ENCODE assay signal across 9 cellular contexts in the genomic region with DNA sequence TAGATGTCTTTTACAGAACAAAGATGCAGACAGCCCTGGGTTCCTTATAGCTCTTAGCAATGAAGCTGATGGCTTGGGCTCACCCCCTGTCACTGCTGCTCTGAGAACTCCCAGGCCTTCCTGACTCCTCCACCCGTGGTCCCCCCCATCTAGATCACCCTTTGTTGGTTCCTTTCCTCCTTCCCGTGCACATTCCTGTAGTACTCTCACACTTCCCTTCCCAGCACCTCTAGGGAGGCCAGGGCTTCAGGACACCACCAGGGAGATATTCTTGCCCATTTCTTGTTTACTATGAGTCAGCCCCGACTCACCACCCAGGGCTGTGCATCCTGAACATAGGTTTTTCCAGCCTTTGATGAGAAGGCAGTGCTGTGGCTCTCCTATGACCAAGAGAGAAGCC. TPM values are rescaled to one million over a fixed set of nuclear protein-coding genes. Genes with fewer than 3 reads are reported as not detected.
DNase-seq lines count a peak whose midpoint lies in the region; ATAC-seq and TF ChIP-seq lines count a peak whose summit lies in the region.
"Had no signal": no experiment of that assay in that cellular context is flagged by ENCODE, and none has a peak within 500 bp of the region (broad histone marks: within the 10 kb centered on the region; RNA-seq: fewer than 3 reads in every experiment).

No MANE protein-coding gene starts in this region.

- H3K36me3 Mint-ChIP-seq in stimulated activated memory B cell treated with anti-CD40 and anti-IgM and Interleukin-4, amounts not matched to agents 10 μg/mL and 1 μg/mL and 100 μg/mL, for 72 hours, result no peaks in the 10 kb centered on the region

- peaks cover 24% of the 10 kb centered on the region for H3K27me3 Mint-ChIP-seq in stimulated activated memory B cell treated with anti-CD40 and anti-IgM and Interleukin-4, amounts not matched to agents 10 μg/mL and 1 μg/mL and 100 μg/mL, for 72 hours

- H3K4me3 ChIP-seq in right cardiac atrium (ENCODE audit: low read length) (no peak overlapping the region), left ventricle myocardium inferior (no peak overlapping the region), RWPE2 (ENCODE audit: severe bottlenecking) (no peak overlapping the region), fibroblast of mammary gland (ENCODE audit: control insufficient read depth, low read depth, low read length) (no peak overlapping the region), ascending aorta (no peak overlapping the region)

- no peak for TF ChIP-seq CTCF in left ventricle myocardium inferior (IDR thresholded peaks at IDR 0.05; ENCODE audit: borderline replicate concordance)
- no peak for TF ChIP-seq CTCF in RWPE2 (IDR thresholded peaks at IDR 0.05; ENCODE audit: poor library complexity, severe bottlenecking)
- TF ChIP-seq CTCF in fibroblast of mammary gland (conservative IDR thresholded peaks at IDR 0.05; ENCODE audit: control insufficient read depth, insufficient read depth, low read depth, low read length), result no peak
- TF ChIP-seq CTCF in ascending aorta (IDR thresholded peaks at IDR 0.05), result no peak

- no peaks in the 10 kb centered on the region for H3K4me1 ChIP-seq in right cardiac atrium (ENCODE audit: control insufficient read depth, insufficient read depth, low read length)
- peaks cover 5% of the 10 kb centered on the region for H3K4me1 ChIP-seq in left ventricle myocardium inferior
- peaks cover 3% of the 10 kb centered on the region for H3K4me1 ChIP-seq in RWPE2 (ENCODE audit: insufficient read depth, poor library complexity, severe bottlenecking)
- H3K4me1 ChIP-seq in ascending aorta, result no peaks in the 10 kb centered on the region

- H3K27ac Mint-ChIP-seq in stimulated activated memory B cell treated with anti-CD40 and anti-IgM and Interleukin-4, amounts not matched to agents 10 μg/mL and 1 μg/mL and 100 μg/mL, for 72 hours, result no peak overlapping the region

- WGBS in right cardiac atrium, result 51% methylated on average over 3 of the region's 3 CpGs

- intact Hi-C loops in right cardiac atrium (cut with DNase I) (loop anchor here (5.0 to 10.0 kb wide), 5 partner anchors 220 to 340 kb away; no protein-coding TSS in a partner anchor), left ventricle myocardium inferior (cut with micrococcal nuclease) (loop anchor here (5.0 kb wide), 2 partner anchors 222 to 337 kb away; no protein-coding TSS in a partner anchor), ascending aorta (cut with DNase I) (loop anchor here (10.0 kb wide), 1 partner anchor 440 kb away; the partner anchor contains the start of gene UHMK1)

- H3K4me1 Mint-ChIP-seq in stimulated activated memory B cell treated with anti-CD40 and anti-IgM and Interleukin-4, amounts not matched to agents 10 μg/mL and 1 μg/mL and 100 μg/mL, for 72 hours, result no peaks in the 10 kb centered on the region

- H3K9me3 ChIP-seq in right cardiac atrium (ENCODE audit: control insufficient read depth, low read length) (no peaks in the 10 kb centered on the region), left ventricle myocardium inferior (replicated peaks) (no peaks in the 10 kb centered on the region), RWPE2 (ENCODE audit: severe bottlenecking) (no peaks in the 10 kb centered on the region), ascending aorta (no peaks in the 10 kb centered on the region)

- no peak overlapping the region for H3K27ac ChIP-seq in right cardiac atrium (ENCODE audit: low read length)
- no peak overlapping the region for H3K27ac ChIP-seq in left ventricle myocardium inferior (replicated peaks)
- H3K27ac ChIP-seq in RWPE2 (ENCODE audit: poor library complexity, severe bottlenecking), result peak overlapping the region; percentile 34
- H3K27ac ChIP-seq in ascending aorta, result no peak overlapping the region

- H3K27me3 ChIP-seq in right cardiac atrium (ENCODE audit: control insufficient read depth, insufficient read depth), result no peaks in the 10 kb centered on the region
- peaks cover 3% of the 10 kb centered on the region for H3K27me3 ChIP-seq in left ventricle myocardium inferior (ENCODE audit: low read depth)
- H3K27me3 ChIP-seq in RWPE2 (ENCODE audit: insufficient read depth, poor library complexity, severe bottlenecking), result no peaks in the 10 kb centered on the region
- no peaks in the 10 kb centered on the region for H3K27me3 ChIP-seq in ascending aorta

- ATAC-seq in right cardiac atrium (peak; percentile 18 to 20), RWPE2 (ENCODE audit: low read depth) (peak; percentile 98), left lobe of liver (no peak)
- ATAC-seq in stimulated activated memory B cell treated with anti-CD40 and anti-IgM and Interleukin-4, amounts not matched to agents 10 μg/mL and 1 μg/mL and 100 μg/mL, for 72 hours, result no peak

- no peaks in the 10 kb centered on the region for H3K9me3 Mint-ChIP-seq in stimulated activated memory B cell treated with anti-CD40 and anti-IgM and Interleukin-4, amounts not matched to agents 10 μg/mL and 1 μg/mL and 100 μg/mL, for 72 hours

- DNase-seq in right cardiac atrium (no peak), left ventricle myocardium inferior (no peak), RWPE2 (ENCODE audit: low spot score) (peak; percentile 79), fibroblast of mammary gland (ENCODE audit: low read depth) (peak; percentile 91), stromal cell of bone marrow (ENCODE audit: low read depth) (peak; percentile 36), ascending aorta (ENCODE audit: low spot score in 2 of 2) (no peak), left lobe of liver (ENCODE audit: low spot score) (no peak)
- DNase-seq: KBM-7 had no signal

- H3K4me3 Mint-ChIP-seq in stimulated activated memory B cell treated with anti-CD40 and anti-IgM and Interleukin-4, amounts not matched to agents 10 μg/mL and 1 μg/mL and 100 μg/mL, for 72 hours, result no peak overlapping the region

- H3K36me3 ChIP-seq in left ventricle myocardium inferior (no peaks in the 10 kb centered on the region), RWPE2 (ENCODE audit: low read depth) (no peaks in the 10 kb centered on the region), ascending aorta (no peaks in the 10 kb centered on the region)

RNA-seq across cellular contexts. Expression of gene NOS1AP, which starts 14.4 kb away (rescaled TPM):
- total RNA-seq in right cardiac atrium (1 to 10 TPM; 1.4 to 4.5 (median 4.3) TPM), left ventricle myocardium inferior (6.2 TPM), ascending aorta (5.0 TPM), left lobe of liver (17.4 TPM)
- 0.86 TPM for polyA plus RNA-seq in right cardiac atrium

RNA-seq across cellular contexts. Expression of gene OLFML2B, which starts 31.4 kb away (rescaled TPM):
- 1 to 10 TPM; 1.8 to 8.9 (median 5.4) TPM for total RNA-seq in right cardiac atrium
- 2.7 TPM for polyA plus RNA-seq in right cardiac atrium
- 3.4 TPM for total RNA-seq in left ventricle myocardium inferior
- total RNA-seq in ascending aorta, result 79.7 TPM
- 0.48 TPM for total RNA-seq in left lobe of liver

Comparison
In these comparisons a context has a peak if more than half of its experiments do, and no peak if none do; other contexts are left out.
1. ATAC-seq: peak in right cardiac atrium (2 of 2) and RWPE2 (single experiment); none in left lobe of liver (single experiment) and stimulated activated memory B cell treated with anti-CD40 and anti-IgM and Interleukin-4, amounts not matched to agents 10 μg/mL and 1 μg/mL and 100 μg/mL, for 72 hours (single experiment).
2. DNase-seq: peak in RWPE2 (single experiment), fibroblast of mammary gland (single experiment) and stromal cell of bone marrow (single experiment); none in right cardiac atrium (0 of 3), left ventricle myocardium inferior (single experiment), ascending aorta (0 of 2) and left lobe of liver (single experiment).